In genomic region chr17:9239260-9239820, GRCh38 we compare ENCODE assay signal across 8 cellular contexts.
DNase-seq lines count a peak whose midpoint lies in the region; ATAC-seq and TF ChIP-seq lines count a peak whose summit lies in the region.

No MANE protein-coding gene starts in this region.

- H3K9me3 ChIP-seq in HEK293 (ENCODE audit: control insufficient read depth, insufficient read depth, low read depth, low read length) (no peaks in the 10 kb centered on the region), iPS DF 6.9 (ENCODE audit: control insufficient read depth, insufficient read depth, low read length) (no peaks in the 10 kb centered on the region)

- H3K4me1 Mint-ChIP-seq in activated T-helper 17 cell treated with anti-CD3 and anti-CD28 coated beads, Interleukin-2, amount 50 U/mL, for 72 hours: peaks cover 9% of the 10 kb centered on the region
- H3K4me1 Mint-ChIP-seq in stimulated activated memory B cell treated with anti-CD40 and anti-IgM and Interleukin-4, amounts not matched to agents 10 μg/mL and 1 μg/mL and 100 μg/mL, for 72 hours: peaks cover 26% of the 10 kb centered on the region

- no peak for DNase-seq in iPS DF 6.9 (ENCODE audit: low read depth, low spot score)
- no peak for DNase-seq in EL
- no peak for DNase-seq in GM19240 (ENCODE audit: insufficient read length, low spot score)

- H3K9me3 Mint-ChIP-seq in activated T-helper 17 cell treated with anti-CD3 and anti-CD28 coated beads, Interleukin-2, amount 50 U/mL, for 72 hours: no peaks in the 10 kb centered on the region
- no peaks in the 10 kb centered on the region for H3K9me3 Mint-ChIP-seq in stimulated activated memory B cell treated with anti-CD40 and anti-IgM and Interleukin-4, amounts not matched to agents 10 μg/mL and 1 μg/mL and 100 μg/mL, for 72 hours

- H3K27ac Mint-ChIP-seq in activated T-helper 17 cell treated with anti-CD3 and anti-CD28 coated beads, Interleukin-2, amount 50 U/mL, for 72 hours: peak overlapping the region; percentile 62
- peak overlapping the region; percentile 69 for H3K27ac Mint-ChIP-seq in stimulated activated memory B cell treated with anti-CD40 and anti-IgM and Interleukin-4, amounts not matched to agents 10 μg/mL and 1 μg/mL and 100 μg/mL, for 72 hours

- peak; percentile 21 for ATAC-seq in activated T-helper 17 cell treated with anti-CD3 and anti-CD28 coated beads, Interleukin-2, amount 50 U/mL, for 72 hours (replicated peaks)
- no peak for ATAC-seq in stimulated activated memory B cell treated with anti-CD40 and anti-IgM and Interleukin-4, amounts not matched to agents 10 μg/mL and 1 μg/mL and 100 μg/mL, for 72 hours
- ATAC-seq in HG03025 (IDR thresholded peaks at IDR 0.05; ENCODE audit: low FRiP score, unreplicated experiment) (no peak), HG03442 (IDR thresholded peaks at IDR 0.05; ENCODE audit: unreplicated experiment) (no peak)

- H3K4me3 Mint-ChIP-seq in activated T-helper 17 cell treated with anti-CD3 and anti-CD28 coated beads, Interleukin-2, amount 50 U/mL, for 72 hours: peak overlapping the region; percentile 82
- H3K4me3 Mint-ChIP-seq in stimulated activated memory B cell treated with anti-CD40 and anti-IgM and Interleukin-4, amounts not matched to agents 10 μg/mL and 1 μg/mL and 100 μg/mL, for 72 hours: peak overlapping the region; percentile 78

- H3K36me3 Mint-ChIP-seq in activated T-helper 17 cell treated with anti-CD3 and anti-CD28 coated beads, Interleukin-2, amount 50 U/mL, for 72 hours (ENCODE audit: low read depth): no peaks in the 10 kb centered on the region
- H3K36me3 Mint-ChIP-seq in stimulated activated memory B cell treated with anti-CD40 and anti-IgM and Interleukin-4, amounts not matched to agents 10 μg/mL and 1 μg/mL and 100 μg/mL, for 72 hours: no peaks in the 10 kb centered on the region

- H3K36me3 ChIP-seq in HEK293 (ENCODE audit: control insufficient read depth in 2 of 2, insufficient read depth in 1 of 2, low read length in 2 of 2) (no peaks in the 10 kb centered on the region), iPS DF 6.9 (ENCODE audit: control insufficient read depth, insufficient read depth, low read length) (no peaks in the 10 kb centered on the region; the same call in 1 of the 2 replicates)

- POLR2A ChIA-PET in HEK293 (lab: Yijun Ruan, JAX): interaction anchor here (1.8 to 2.0 kb wide), 2 partner anchors 22 to 218 kb away, joined by 5 to 6 read pairs; partner anchors contain the start of gene NTN1

- no CpG with 5 or more reads among the region's 26 CpGs for WGBS in iPS DF 6.9 (ENCODE audit: insufficient coverage, insufficient read length)

- H3K27ac ChIP-seq in HEK293 (ENCODE audit: extremely low read depth, low read depth, low read length) (peak overlapping the region; percentile 50; the same call in 1 of the 2 replicates), iPS DF 6.9 (ENCODE audit: low read length) (no peak overlapping the region)

- H3K27me3 ChIP-seq in iPS DF 6.9 (ENCODE audit: control insufficient read depth, insufficient read depth, low read length): no peaks in the 10 kb centered on the region

- CTCF ChIA-PET in HEK293 (lab: Yijun Ruan, JAX): no interaction called here

- TF ChIP-seq CTCF in HEK293 (tag by site-specific recombination; IDR thresholded peaks at IDR 0.05): no peak

- peaks cover 17% of the 10 kb centered on the region for H3K4me1 ChIP-seq in HEK293 (ENCODE audit: control insufficient read depth, insufficient read depth, low read length)
- peaks cover 14% of the 10 kb centered on the region for H3K4me1 ChIP-seq in iPS DF 6.9 (ENCODE audit: control insufficient read depth, insufficient read depth, low read length)

- H3K4me3 ChIP-seq in HEK293 (ENCODE audit: low read depth, low read length) (no peak overlapping the region), iPS DF 6.9 (ENCODE audit: low read length) (peak overlapping the region; percentile 15; the same call in 1 of the 2 replicates)

- no peaks in the 10 kb centered on the region for H3K27me3 Mint-ChIP-seq in activated T-helper 17 cell treated with anti-CD3 and anti-CD28 coated beads, Interleukin-2, amount 50 U/mL, for 72 hours
- H3K27me3 Mint-ChIP-seq in stimulated activated memory B cell treated with anti-CD40 and anti-IgM and Interleukin-4, amounts not matched to agents 10 μg/mL and 1 μg/mL and 100 μg/mL, for 72 hours: peaks cover 2% of the 10 kb centered on the region

TF ChIP-seq in HEK293, 187 proteins besides CTCF, POLR2A, EP300 and RAD21:
- TF ChIP-seq EGR2 (tag by site-specific recombination; IDR thresholded peaks at IDR 0.05; ENCODE audit: low read depth) (peak; percentile 36), ZFHX2 (tag by site-specific recombination; conservative IDR thresholded peaks at IDR 0.05) (peak; percentile 69), ZNF580 (tag by site-specific recombination; IDR thresholded peaks at IDR 0.05) (no peak), ZNF335 (tag by site-specific recombination; conservative IDR thresholded peaks at IDR 0.05) (peak; percentile 67), ZFP41 (tag by site-specific recombination; IDR thresholded peaks at IDR 0.05; ENCODE audit: borderline replicate concordance) (no peak)
